8 cellular contexts compared by ENCODE assay signal in genomic region chr10:102450124-102450373, GRCh38. TPM values are rescaled to one million over a fixed set of nuclear protein-coding genes. Genes with fewer than 3 reads are reported as not detected.
DNase-seq lines count a peak whose midpoint lies in the region; ATAC-seq and TF ChIP-seq lines count a peak whose summit lies in the region.

No MANE protein-coding gene starts in this region.

- no peak for TF ChIP-seq EP300 in suprapubic skin (IDR thresholded peaks at IDR 0.05)

- H3K27ac ChIP-seq in iPS-18a (ENCODE audit: low read length) (peak overlapping the region; percentile 60), suprapubic skin (peak overlapping the region; percentile 91)

- no peaks in the 10 kb centered on the region for H3K27me3 Mint-ChIP-seq in activated naive CD4-positive, alpha-beta T cell treated with anti-CD3 and anti-CD28 coated beads for 36 hours (ENCODE audit: low read depth)
- no peaks in the 10 kb centered on the region for H3K27me3 Mint-ChIP-seq in activated B cell treated with CpG ODN at 0.5 μM for 24 hours

- TF ChIP-seq CTCF in activated B cell treated with CpG ODN at 0.5 μM for 24 hours (IDR thresholded peaks at IDR 0.05), result no peak
- TF ChIP-seq CTCF in suprapubic skin (IDR thresholded peaks at IDR 0.05), result no peak

- CTCF ChIA-PET in activated naive CD4-positive, alpha-beta T cell treated with anti-CD3 and anti-CD28 coated beads for 36 hours (lab: Charles Lee), result interaction anchor here (0.6 to 3.3 kb wide), 10 partner anchors 27 to 344 kb away, joined by 3 to 26 read pairs (median 4); partner anchors contain the start of gene NFKB2
- CTCF ChIA-PET in activated B cell treated with CpG ODN at 0.5 μM for 24 hours (lab: Charles Lee), result interaction anchor here (0.6 to 2.1 kb wide), 3 partner anchors 17 to 220 kb away, joined by 3 to 10 read pairs (median 3); partner anchors contain the start of gene CUEDC2

- intact Hi-C loops in activated naive CD4-positive, alpha-beta T cell treated with anti-CD3 and anti-CD28 coated beads for 36 hours (cut with micrococcal nuclease), result loop anchor here (1.0 to 5.0 kb wide), 6 partner anchors 11 to 197 kb away; partner anchors contain the start of gene CUEDC2
- intact Hi-C loops in activated B cell treated with CpG ODN at 0.5 μM for 24 hours (cut with micrococcal nuclease), result loop anchor here (1.0 kb wide), 4 partner anchors 11 to 56 kb away; partner anchors contain the start of gene ACTR1A

- DNase-seq in activated naive CD4-positive, alpha-beta T cell treated with anti-CD3 and anti-CD28 coated beads for 36 hours, result no peak
- no peak for DNase-seq in activated naive CD4-positive, alpha-beta T cell treated with anti-CD3 and anti-CD28 coated beads, Interleukin-2, amount 50 U/mL, for 16 hours
- DNase-seq in activated B cell treated with CpG ODN at 0.5 μM for 24 hours (no peak), suprapubic skin (ENCODE audit: low spot score in 2 of 2) (no peak), RKO (ENCODE audit: low spot score) (no peak)
- DNase-seq in stimulated activated CD4-positive, alpha-beta T cell treated with anti-CD3 and anti-CD28 coated beads, Interleukin-4, amount 100 ng/mL, for 1 hour, result no peak

- H3K9me3 ChIP-seq in iPS-18a (ENCODE audit: control insufficient read depth, low read depth, low read length) (no peaks in the 10 kb centered on the region), suprapubic skin (no peaks in the 10 kb centered on the region)

- H3K36me3 ChIP-seq in iPS-18a (ENCODE audit: control insufficient read depth, low read depth, low read length) (peaks cover 4% of the 10 kb centered on the region), suprapubic skin (no peaks in the 10 kb centered on the region)

- peaks cover 16% of the 10 kb centered on the region for H3K36me3 Mint-ChIP-seq in activated naive CD4-positive, alpha-beta T cell treated with anti-CD3 and anti-CD28 coated beads for 36 hours (ENCODE audit: low read depth)
- peaks cover 17% of the 10 kb centered on the region for H3K36me3 Mint-ChIP-seq in activated B cell treated with CpG ODN at 0.5 μM for 24 hours (ENCODE audit: low read depth)

- H3K4me1 Mint-ChIP-seq in activated naive CD4-positive, alpha-beta T cell treated with anti-CD3 and anti-CD28 coated beads for 36 hours (ENCODE audit: low read depth), result peaks cover 27% of the 10 kb centered on the region
- peaks cover 24% of the 10 kb centered on the region for H3K4me1 Mint-ChIP-seq in activated B cell treated with CpG ODN at 0.5 μM for 24 hours

- peak overlapping the region; percentile 96 for H3K4me3 Mint-ChIP-seq in activated naive CD4-positive, alpha-beta T cell treated with anti-CD3 and anti-CD28 coated beads for 36 hours
- peak overlapping the region; percentile 92 for H3K4me3 Mint-ChIP-seq in activated B cell treated with CpG ODN at 0.5 μM for 24 hours

- WGBS in suprapubic skin, result 0% methylated on average over 11 of the region's 11 CpGs

- peak overlapping the region; percentile 88 for H3K4me3 ChIP-seq in iPS-18a (ENCODE audit: low read length)
- peak overlapping the region; percentile 93 for H3K4me3 ChIP-seq in suprapubic skin

- ATAC-seq in activated B cell treated with CpG ODN at 0.5 μM for 24 hours (ENCODE audit: low read depth), result peak; percentile 8
- no peak for ATAC-seq in GM18907 (IDR thresholded peaks at IDR 0.05; ENCODE audit: unreplicated experiment)

- H3K27ac Mint-ChIP-seq in activated naive CD4-positive, alpha-beta T cell treated with anti-CD3 and anti-CD28 coated beads for 36 hours, result peak overlapping the region; percentile 96
- peak overlapping the region; percentile 94 for H3K27ac Mint-ChIP-seq in activated B cell treated with CpG ODN at 0.5 μM for 24 hours

- TF ChIP-seq POLR2A in suprapubic skin (IDR thresholded peaks at IDR 0.05), result no peak

- H3K9me3 Mint-ChIP-seq in activated naive CD4-positive, alpha-beta T cell treated with anti-CD3 and anti-CD28 coated beads for 36 hours, result no peaks in the 10 kb centered on the region
- no peaks in the 10 kb centered on the region for H3K9me3 Mint-ChIP-seq in activated B cell treated with CpG ODN at 0.5 μM for 24 hours

- POLR2A ChIA-PET in activated B cell treated with CpG ODN at 0.5 μM for 24 hours (lab: Charles Lee), result interaction anchor here (0.6 to 6.2 kb wide), 21 partner anchors 9 to 329 kb away, joined by 3 to 104 read pairs (median 5); partner anchors contain the start of genes ACTR1A, CUEDC2, FBXL15 and GBF1

- H3K4me1 ChIP-seq in iPS-18a (ENCODE audit: control insufficient read depth, low read depth, low read length) (peaks cover 21% of the 10 kb centered on the region), suprapubic skin (peaks cover 21% of the 10 kb centered on the region)

- H3K9ac ChIP-seq in iPS-18a (ENCODE audit: low read length), result peak overlapping the region; percentile 79

- H3K27me3 ChIP-seq in iPS-18a (ENCODE audit: control insufficient read depth, insufficient read depth, low read length) (no peaks in the 10 kb centered on the region), suprapubic skin (no peaks in the 10 kb centered on the region)

RNA-seq across cellular contexts. Expression of gene C10orf95, which starts 1.3 kb away (rescaled TPM):
- under 1 TPM; 0.14 to 0.15 TPM for total RNA-seq in activated naive CD4-positive, alpha-beta T cell treated with anti-CD3 and anti-CD28 coated beads for 36 hours
- total RNA-seq in activated B cell treated with CpG ODN at 0.5 μM for 24 hours, result 0.35 and 0.51 TPM in 2 replicates
- 1 to 10 TPM; 1.4 to 7.1 (median 5.4) TPM for total RNA-seq in suprapubic skin

RNA-seq across cellular contexts. Expression of gene CUEDC2, which starts 17.7 kb away (rescaled TPM):
- 10 to 100 TPM; 63.3 to 64.4 TPM for total RNA-seq in activated naive CD4-positive, alpha-beta T cell treated with anti-CD3 and anti-CD28 coated beads for 36 hours
- 43.7 and 46.0 TPM in 2 replicates for total RNA-seq in activated B cell treated with CpG ODN at 0.5 μM for 24 hours
- total RNA-seq in suprapubic skin, result 10 to 100 TPM; 25.0 to 61.2 (median 40.2) TPM

RNA-seq across cellular contexts. Expression of gene FBXL15, which starts 29.4 kb away (rescaled TPM):
- total RNA-seq in activated naive CD4-positive, alpha-beta T cell treated with anti-CD3 and anti-CD28 coated beads for 36 hours, result 10 to 100 TPM in 1 of 2 experiments, 1 to 10 TPM in 1; 9.9 to 10.8 TPM
- total RNA-seq in activated B cell treated with CpG ODN at 0.5 μM for 24 hours (15.7 and 18.9 TPM in 2 replicates), suprapubic skin (10 to 100 TPM; 12.5 to 17.9 (median 13.8) TPM)

RNA-seq across cellular contexts. Expression of gene PSD, which starts 31.5 kb away (rescaled TPM):
- 1 to 10 TPM; 6.2 to 7.2 TPM for total RNA-seq in activated naive CD4-positive, alpha-beta T cell treated with anti-CD3 and anti-CD28 coated beads for 36 hours
- total RNA-seq in activated B cell treated with CpG ODN at 0.5 μM for 24 hours (1.4 and 1.5 TPM in 2 replicates), suprapubic skin (1 to 10 TPM; 1.7 to 4.8 (median 2.1) TPM)

RNA-seq across cellular contexts. Expression of gene ACTR1A, which starts 52.5 kb away (rescaled TPM):
- total RNA-seq in activated naive CD4-positive, alpha-beta T cell treated with anti-CD3 and anti-CD28 coated beads for 36 hours, result 10 to 100 TPM; 59.6 to 60.8 TPM
- total RNA-seq in activated B cell treated with CpG ODN at 0.5 μM for 24 hours (55.1 and 71.9 TPM in 2 replicates), suprapubic skin (100 to 1,000 TPM in 3 of 4 donors, 10 to 100 TPM in 1; 71.5 to 108 (median 105) TPM)
